In the genomic region with DNA sequence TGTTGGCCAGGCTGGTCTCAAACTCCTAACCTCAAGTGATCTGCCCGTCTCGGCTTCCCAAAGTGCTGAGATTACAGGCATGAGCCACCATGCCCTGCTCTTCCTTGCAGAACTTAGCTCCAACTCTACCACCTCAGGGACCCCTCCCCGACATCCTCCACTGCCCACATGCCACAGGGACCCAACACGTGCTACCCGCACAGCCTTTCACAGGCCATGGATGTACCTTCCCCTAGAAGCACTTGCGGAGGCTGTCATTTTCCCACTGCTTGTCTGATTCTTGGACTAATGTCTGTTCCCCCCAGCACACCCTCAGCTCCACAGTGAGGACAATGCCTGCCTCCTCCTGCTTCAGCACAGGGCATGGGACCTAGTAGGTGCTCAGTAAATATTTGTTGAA, we compare ENCODE assay signal across 23 cellular contexts.
DNase-seq lines count a peak whose midpoint lies in the region; ATAC-seq, FAIRE-seq and TF ChIP-seq lines count a peak whose summit lies in the region.
"Had no signal": no experiment of that assay in that cellular context is flagged by ENCODE, and none has a peak within 500 bp of the region (broad histone marks: within the 10 kb centered on the region; RNA-seq: fewer than 3 reads in every experiment).

No MANE protein-coding gene starts in this region.

- FAIRE-seq in kidney (lab: Jason Lieb, UNC): no peak
- FAIRE-seq: D721Med, GM12892, HTR-8/SVneo had no signal

- no peak overlapping the region for H2BK5ac ChIP-seq in neuronal stem cell (ENCODE audit: low read length)

- peak overlapping the region; percentile 79 for H3K4me2 ChIP-seq in BLaER1
- no peak overlapping the region for H3K4me2 ChIP-seq in neuronal stem cell (ENCODE audit: insufficient read depth, low read length, poor library complexity, severe bottlenecking)

- H3K27me3 Mint-ChIP-seq in WTC11 (ENCODE audit: low read depth): no peaks in the 10 kb centered on the region
- no peaks in the 10 kb centered on the region for H3K27me3 Mint-ChIP-seq in activated T-helper 1 cell treated with anti-CD3 and anti-CD28 coated beads, Interleukin-12 subunit alpha, Interleukin-12 subunit beta, Interleukin-2, Interleukin-4 antibody, amounts not matched to agents 30 ng/mL and 10 ng/mL and 1 ng/mL, durations not matched to agents 14 hours and 24 hours and 36 hours (ENCODE audit: insufficient read depth)
- H3K27me3 Mint-ChIP-seq: B cell; CD4-positive, alpha-beta T cell; IgD-negative memory B cell had no signal

- H3K27ac ChIP-seq in BLaER1: peak overlapping the region; percentile 83
- H3K27ac ChIP-seq in kidney (ENCODE audit: low read depth in 2 of 2, low read length in 2 of 2): no peak overlapping the region
- no peak overlapping the region for H3K27ac ChIP-seq in neuronal stem cell (replicated peaks; ENCODE audit: low read length)
- H3K27ac ChIP-seq: C4-2B, GM23248 had no signal

- H2BK15ac ChIP-seq in neuronal stem cell (ENCODE audit: low read length): no peak overlapping the region

- H3K9ac ChIP-seq in BLaER1 (peak overlapping the region; percentile 47; the same call in 1 of the 2 replicates), kidney (ENCODE audit: low read length in 2 of 2) (no peak overlapping the region), neuronal stem cell (ENCODE audit: low read depth, low read length, poor library complexity) (no peak overlapping the region)
- H3K9ac ChIP-seq: GM23248 had no signal

- H3K9me3 ChIP-seq in BLaER1: no peaks in the 10 kb centered on the region
- H3K9me3 ChIP-seq in kidney (ENCODE audit: control insufficient read depth in 1 of 2, low read length in 2 of 2): no peaks in the 10 kb centered on the region
- peaks cover 0 to 4% of the 10 kb centered on the region in 2 donors for H3K9me3 ChIP-seq in neuronal stem cell (replicated peaks in 1 of 2; ENCODE audit: control insufficient read depth in 2 of 2, insufficient read depth in 1 of 2, low read depth in 1 of 2, low read length in 2 of 2)
- H3K9me3 ChIP-seq: Caco-2 had no signal

- 0 out of 2 replicates have a peak overlapping the region, but pooled peaks have one; percentile 51 for H3K27ac Mint-ChIP-seq in WTC11
- no peak overlapping the region for H3K27ac Mint-ChIP-seq in activated T-helper 1 cell treated with anti-CD3 and anti-CD28 coated beads, Interleukin-12 subunit alpha, Interleukin-12 subunit beta, Interleukin-2, Interleukin-4 antibody, amounts not matched to agents 30 ng/mL and 10 ng/mL and 1 ng/mL, durations not matched to agents 14 hours and 24 hours and 36 hours
- H3K27ac Mint-ChIP-seq: B cell; CD4-positive, alpha-beta T cell; HFFc6; IgD-negative memory B cell had no signal

- no peak overlapping the region for H3K4ac ChIP-seq in neuronal stem cell (ENCODE audit: low read length)

- CTCF ChIA-PET in WTC11 (lab: Charles Lee): interaction anchor here (0.6 to 1.5 kb wide), 3 partner anchors 64 to 149 kb away, joined by 3 to 4 read pairs (median 3); no protein-coding TSS in a partner anchor

- H3K23ac ChIP-seq in neuronal stem cell (ENCODE audit: low read depth, low read length, poor library complexity): no peak overlapping the region

- POLR2A ChIA-PET in WTC11 (lab: Charles Lee): no interaction called here

- DNase-seq in WTC11 (ENCODE audit: low spot score): no peak
- DNase-seq in kidney: peak; percentile 39
- no peak for DNase-seq in neuronal stem cell (ENCODE audit: low spot score)
- DNase-seq in AG20443 (ENCODE audit: low spot score): no peak
- no peak for DNase-seq in LoVo (ENCODE audit: low spot score)
- no peak for DNase-seq in activated T-helper 1 cell treated with anti-CD3 and anti-CD28 coated beads, Interleukin-12 subunit alpha, Interleukin-12 subunit beta, Interleukin-2, Interleukin-4 antibody, amounts not matched to agents 30 ng/mL and 10 ng/mL and 1 ng/mL, durations not matched to agents 14 hours and 24 hours and 36 hours (ENCODE audit: low spot score)
- DNase-seq: 8988T; Caco-2; CD4-positive, alpha-beta T cell; DMS153; DMS79; GDM1; GM23248; H7; HFFc6 had no signal

- H3K4me1 ChIP-seq in BLaER1 (peaks cover 100% of the 10 kb centered on the region), kidney (ENCODE audit: control insufficient read depth in 1 of 2, insufficient read depth in 1 of 2, low read depth in 1 of 2, low read length in 2 of 2) (no peaks in the 10 kb centered on the region), neuronal stem cell (ENCODE audit: control insufficient read depth in 2 of 2, insufficient read depth in 1 of 2, low read depth in 1 of 2, low read length in 2 of 2) (peaks cover 18 to 19% of the 10 kb centered on the region in 2 donors)
- H3K4me1 ChIP-seq: Caco-2 had no signal

- H2BK12ac ChIP-seq in neuronal stem cell (ENCODE audit: low read length): no peak overlapping the region

- TF ChIP-seq CTCF in WTC11 (IDR thresholded peaks at IDR 0.05) (no peak), kidney (IDR thresholded peaks at IDR 0.05; ENCODE audit: borderline replicate concordance, extremely low read depth, insufficient read depth) (no peak)

- H3K9me3 Mint-ChIP-seq in WTC11: no peaks in the 10 kb centered on the region
- no peaks in the 10 kb centered on the region for H3K9me3 Mint-ChIP-seq in activated T-helper 1 cell treated with anti-CD3 and anti-CD28 coated beads, Interleukin-12 subunit alpha, Interleukin-12 subunit beta, Interleukin-2, Interleukin-4 antibody, amounts not matched to agents 30 ng/mL and 10 ng/mL and 1 ng/mL, durations not matched to agents 14 hours and 24 hours and 36 hours
- H3K9me3 Mint-ChIP-seq: CD4-positive, alpha-beta T cell had no signal

- WGBS in neuronal stem cell (ENCODE audit: extremely low coverage in 2 of 2, insufficient read length in 2 of 2, insufficient replicate concordance in 1 of 2), 2 donors: no CpG with 5 or more reads among the region's 6 CpGs

- H3K4me1 Mint-ChIP-seq in WTC11: peaks cover 43% of the 10 kb centered on the region
- no peaks in the 10 kb centered on the region for H3K4me1 Mint-ChIP-seq in activated T-helper 1 cell treated with anti-CD3 and anti-CD28 coated beads, Interleukin-12 subunit alpha, Interleukin-12 subunit beta, Interleukin-2, Interleukin-4 antibody, amounts not matched to agents 30 ng/mL and 10 ng/mL and 1 ng/mL, durations not matched to agents 14 hours and 24 hours and 36 hours (ENCODE audit: low read depth)
- H3K4me1 Mint-ChIP-seq: B cell, IgD-negative memory B cell had no signal

- no peak overlapping the region for H2AFZ ChIP-seq in neuronal stem cell (ENCODE audit: low read length)
- H2AFZ ChIP-seq: GM23248 had no signal

- H3K4me3 Mint-ChIP-seq in WTC11: no peak overlapping the region
- H3K4me3 Mint-ChIP-seq in activated T-helper 1 cell treated with anti-CD3 and anti-CD28 coated beads, Interleukin-12 subunit alpha, Interleukin-12 subunit beta, Interleukin-2, Interleukin-4 antibody, amounts not matched to agents 30 ng/mL and 10 ng/mL and 1 ng/mL, durations not matched to agents 14 hours and 24 hours and 36 hours: no peak overlapping the region
- H3K4me3 Mint-ChIP-seq: B cell; CD4-positive, alpha-beta T cell; HFFc6; IgD-negative memory B cell had no signal

- H3K36me3 ChIP-seq in BLaER1: no peaks in the 10 kb centered on the region
- no peaks in the 10 kb centered on the region for H3K36me3 ChIP-seq in kidney (ENCODE audit: control insufficient read depth in 1 of 2, insufficient read depth in 2 of 2, low read length in 2 of 2)
- H3K36me3 ChIP-seq in neuronal stem cell (replicated peaks in 1 of 2; ENCODE audit: control insufficient read depth in 2 of 2, insufficient read depth in 2 of 2, low read length in 2 of 2): peaks cover 2 to 26% of the 10 kb centered on the region in 2 donors

- H2AK5ac ChIP-seq in neuronal stem cell (ENCODE audit: low read depth, low read length): no peak overlapping the region

- no peak overlapping the region for H4K91ac ChIP-seq in neuronal stem cell (ENCODE audit: low read depth, low read length, poor library complexity)

- no peak overlapping the region for H4K8ac ChIP-seq in neuronal stem cell (ENCODE audit: low read depth, low read length)

- H3K4me3 ChIP-seq in BLaER1 (no peak overlapping the region), kidney (ENCODE audit: low read length in 2 of 2) (no peak overlapping the region), neuronal stem cell (ENCODE audit: low read length in 2 of 2) (no peak overlapping the region)
- H3K4me3 ChIP-seq: GM23248 had no signal

- intact Hi-C loops in kidney (cut with DNase I): no loop called here
- intact Hi-C loops in activated T-helper 1 cell treated with anti-CD3 and anti-CD28 coated beads, Interleukin-12 subunit alpha, Interleukin-12 subunit beta, Interleukin-2, Interleukin-4 antibody, amounts not matched to agents 30 ng/mL and 10 ng/mL and 1 ng/mL, durations not matched to agents 14 hours and 24 hours and 36 hours (cut with micrococcal nuclease): no loop called here

- no peaks in the 10 kb centered on the region for H3K36me3 Mint-ChIP-seq in WTC11
- no peaks in the 10 kb centered on the region for H3K36me3 Mint-ChIP-seq in activated T-helper 1 cell treated with anti-CD3 and anti-CD28 coated beads, Interleukin-12 subunit alpha, Interleukin-12 subunit beta, Interleukin-2, Interleukin-4 antibody, amounts not matched to agents 30 ng/mL and 10 ng/mL and 1 ng/mL, durations not matched to agents 14 hours and 24 hours and 36 hours (ENCODE audit: low read depth)
- H3K36me3 Mint-ChIP-seq: IgD-negative memory B cell had no signal

- H3K27me3 ChIP-seq in BLaER1: no peaks in the 10 kb centered on the region
- no peaks in the 10 kb centered on the region for H3K27me3 ChIP-seq in neuronal stem cell (ENCODE audit: control insufficient read depth in 3 of 3, insufficient read depth in 3 of 3, low read depth in 1 of 3, low read length in 3 of 3)

- no peak for ATAC-seq in WTC11
- ATAC-seq: HCT116 had no signal

- H3K14ac ChIP-seq in neuronal stem cell (ENCODE audit: low read length): no peak overlapping the region

- H4K20me1 ChIP-seq in BLaER1: no peaks in the 10 kb centered on the region

- peaks cover 7% of the 10 kb centered on the region for H3K79me1 ChIP-seq in neuronal stem cell (ENCODE audit: low read depth, low read length)

- no peak overlapping the region for H2BK120ac ChIP-seq in neuronal stem cell (ENCODE audit: low read depth, low read length)

- peak overlapping the region; percentile 11 for H3K18ac ChIP-seq in neuronal stem cell (ENCODE audit: low read length)

TF ChIP-seq in WTC11, 78 proteins besides CTCF, POLR2A, EP300 and RAD21:
- TF ChIP-seq NFE2L1 (CRISPR knock-in tag; IDR thresholded peaks at IDR 0.05): no peak
- no peak for TF ChIP-seq ZNF232 (CRISPR knock-in tag; IDR thresholded peaks at IDR 0.05)
- no peak for TF ChIP-seq ZNF263 (CRISPR knock-in tag; IDR thresholded peaks at IDR 0.05; ENCODE audit: low read depth)
- TF ChIP-seq, protein P1, sequence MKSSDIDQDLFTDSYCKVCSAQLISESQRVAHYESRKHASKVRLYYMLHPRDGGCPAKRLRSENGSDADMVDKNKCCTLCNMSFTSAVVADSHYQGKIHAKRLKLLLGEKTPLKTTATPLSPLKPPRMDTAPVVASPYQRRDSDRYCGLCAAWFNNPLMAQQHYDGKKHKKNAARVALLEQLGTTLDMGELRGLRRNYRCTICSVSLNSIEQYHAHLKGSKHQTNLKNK (CRISPR knock-in tag; IDR thresholded peaks at IDR 0.05): no peak
